Comparison of ENCODE assay signal across 11 cellular contexts in the genomic region with DNA sequence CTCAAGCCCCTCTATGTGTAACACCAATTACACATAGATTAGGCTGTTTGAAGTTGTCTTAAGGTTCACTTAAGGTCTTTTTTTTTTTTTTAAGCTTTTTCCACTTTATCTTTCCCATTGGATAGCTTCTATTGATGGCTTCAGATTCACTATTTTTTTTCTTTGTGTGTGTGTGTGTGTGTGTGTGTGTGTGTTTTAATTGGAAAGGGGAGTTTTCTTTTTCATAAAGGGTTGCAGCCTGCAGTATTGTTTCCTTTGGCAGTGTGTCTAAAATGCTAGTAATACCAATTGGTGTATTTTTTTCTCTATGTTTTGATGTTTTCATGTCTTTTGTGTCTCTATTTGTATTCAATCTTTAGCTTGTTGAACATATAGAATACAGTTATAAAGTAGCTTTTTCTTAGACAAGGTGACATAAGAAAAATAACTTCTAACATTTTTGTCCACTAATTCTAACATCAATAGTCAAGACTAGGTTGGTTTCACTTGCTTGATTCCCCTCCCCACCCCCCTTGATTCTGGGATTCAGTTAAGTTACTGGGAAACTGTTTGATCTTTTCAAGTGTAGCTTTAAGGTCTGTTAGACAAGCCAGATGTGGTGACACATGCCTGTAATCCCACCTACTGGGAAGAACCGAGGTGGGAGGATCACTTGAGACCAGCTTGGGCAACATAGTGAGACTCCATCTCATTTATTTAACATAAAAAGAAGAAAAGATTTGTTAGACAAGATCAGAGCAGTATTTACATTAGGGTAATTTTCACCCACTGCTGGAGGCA. TPM values are rescaled to one million over a fixed set of nuclear protein-coding genes. Genes with fewer than 3 reads are reported as not detected.
DNase-seq lines count a peak whose midpoint lies in the region; ATAC-seq and TF ChIP-seq lines count a peak whose summit lies in the region.
"Had no signal": no experiment of that assay in that cellular context is flagged by ENCODE, and none has a peak within 500 bp of the region (broad histone marks: within the 10 kb centered on the region; RNA-seq: fewer than 3 reads in every experiment).

No MANE protein-coding gene starts in this region.

- H3K9ac ChIP-seq in DND-41 (ENCODE audit: low read depth, low read length) (no peak overlapping the region), KMS-11 (no peak overlapping the region), colonic mucosa (ENCODE audit: low read depth in 2 of 2, low read length in 2 of 2) (no peak overlapping the region)

- H3K27ac ChIP-seq in DND-41 (ENCODE audit: low read length) = no peak overlapping the region
- no peak overlapping the region for H3K27ac ChIP-seq in KMS-11
- no peak overlapping the region for H3K27ac ChIP-seq in brain microvascular endothelial cell
- H3K27ac ChIP-seq in colonic mucosa = no peak overlapping the region
- H3K27ac ChIP-seq: gastroesophageal sphincter had no signal

- H4K20me1 ChIP-seq in DND-41 (ENCODE audit: insufficient read depth, low read length) (peaks cover 95% of the 10 kb centered on the region), KMS-11 (ENCODE audit: insufficient read depth) (peaks cover 95% of the 10 kb centered on the region)

- H3K27me3 ChIP-seq in DND-41 (ENCODE audit: insufficient read depth, low read length, poor library complexity) = no peaks in the 10 kb centered on the region
- H3K27me3 ChIP-seq in KMS-11 (ENCODE audit: insufficient read depth, low read depth) = no peaks in the 10 kb centered on the region
- no peaks in the 10 kb centered on the region for H3K27me3 ChIP-seq in brain microvascular endothelial cell (replicated peaks)
- H3K27me3 ChIP-seq in colonic mucosa = no peaks in the 10 kb centered on the region
- H3K27me3 ChIP-seq: gastroesophageal sphincter had no signal

- peak overlapping the region; percentile 76 to 94 (median 90) for H3K27ac Mint-ChIP-seq in naive B cell
- H3K27ac Mint-ChIP-seq: type B pancreatic cell had no signal

- H3K4me1 ChIP-seq in DND-41 (ENCODE audit: insufficient read depth, low read length) (peaks cover 9% of the 10 kb centered on the region; the same call in 1 of the 2 replicates), KMS-11 (ENCODE audit: low read depth, poor library complexity, severe bottlenecking) (peaks cover 76% of the 10 kb centered on the region), colonic mucosa (no peaks in the 10 kb centered on the region)

- H3K79me2 ChIP-seq in DND-41 (ENCODE audit: insufficient read depth, low read length) (peaks cover 100% of the 10 kb centered on the region), KMS-11 (ENCODE audit: insufficient read depth, low read depth) (peaks cover 100% of the 10 kb centered on the region)

- no peaks in the 10 kb centered on the region for H3K9me3 Mint-ChIP-seq in naive B cell
- H3K9me3 Mint-ChIP-seq: type B pancreatic cell had no signal

- H3K4me1 Mint-ChIP-seq in naive B cell = peaks cover 71 to 96% (median 87%) of the 10 kb centered on the region in 3 donors

- intact Hi-C loops in colonic mucosa (cut with DNase I) = no loop called here

- H3K36me3 Mint-ChIP-seq in naive B cell = peaks cover 0 to 6% of the 10 kb centered on the region in 2 donors

- H2AFZ ChIP-seq in DND-41 (ENCODE audit: low read depth, low read length) = no peak overlapping the region
- no peak overlapping the region for H2AFZ ChIP-seq in KMS-11 (ENCODE audit: low read depth)

- H3K4me3 ChIP-seq in DND-41 (ENCODE audit: low read depth in 1 of 2, low read length in 2 of 2) = no peak overlapping the region
- no peak overlapping the region for H3K4me3 ChIP-seq in KMS-11 (IDR thresholded peaks at IDR 0.05; ENCODE audit: insufficient read depth, low read depth, low read length)
- H3K4me3 ChIP-seq in cardiac fibroblast (replicated peaks in 1 of 2; ENCODE audit: low read depth in 2 of 2, low read length in 2 of 2) = no peak overlapping the region
- no peak overlapping the region for H3K4me3 ChIP-seq in brain microvascular endothelial cell (ENCODE audit: low read depth, low read length)
- no peak overlapping the region for H3K4me3 ChIP-seq in colonic mucosa
- H3K4me3 ChIP-seq: gastroesophageal sphincter, lung had no signal

- TF ChIP-seq CTCF in DND-41 (IDR thresholded peaks at IDR 0.05; ENCODE audit: borderline replicate concordance, extremely low read depth, low read length, poor library complexity, severe bottlenecking) = no peak
- no peak for TF ChIP-seq CTCF in KMS-11 (conservative IDR thresholded peaks at IDR 0.05; ENCODE audit: low read depth, low read length)
- no peak for TF ChIP-seq CTCF in cardiac fibroblast (IDR thresholded peaks at IDR 0.05; ENCODE audit: low read depth, low read length)
- no peak for TF ChIP-seq CTCF in brain microvascular endothelial cell (IDR thresholded peaks at IDR 0.05; ENCODE audit: low read depth, low read length, missing control alignments)
- no peak for TF ChIP-seq CTCF in colonic mucosa (IDR thresholded peaks at IDR 0.05)

- in situ Hi-C loops in ACHN (cut with HindIII; ENCODE audit: low pct_ligation_motif_present, low pct_unique_long_range_greater_than_20kb, low sequenced_read_pairs) = no loop called here
- in situ Hi-C loops in brain microvascular endothelial cell (cut with HindIII; ENCODE audit: low pct_ligation_motif_present, low sequenced_read_pairs) = no loop called here

- ATAC-seq in DND-41 (ENCODE audit: insufficient read depth, low read depth) (peak; percentile 67), naive B cell (ENCODE audit: low read depth in 2 of 2) (peak in 1 of 2 donors; percentile 6), HG03159 (IDR thresholded peaks at IDR 0.05; ENCODE audit: unreplicated experiment) (no peak)
- ATAC-seq: gastroesophageal sphincter had no signal

- H3K36me3 ChIP-seq in DND-41 (ENCODE audit: insufficient read depth, low read length) (peaks cover 4% of the 10 kb centered on the region; the same call in 1 of the 2 replicates), KMS-11 (ENCODE audit: insufficient read depth) (no peaks in the 10 kb centered on the region), brain microvascular endothelial cell (replicated peaks) (no peaks in the 10 kb centered on the region), colonic mucosa (no peaks in the 10 kb centered on the region)
- H3K36me3 ChIP-seq: gastroesophageal sphincter had no signal

- no peaks in the 10 kb centered on the region for H3K9me3 ChIP-seq in DND-41 (ENCODE audit: insufficient read depth, low read length, severe bottlenecking)
- no peaks in the 10 kb centered on the region for H3K9me3 ChIP-seq in colonic mucosa
- H3K9me3 ChIP-seq: gastroesophageal sphincter had no signal

- H3K4me3 Mint-ChIP-seq in naive B cell = peak overlapping the region in 5 of 8 donors; percentile 29 to 80 (median 50)
- H3K4me3 Mint-ChIP-seq: type B pancreatic cell had no signal

- H3K4me2 ChIP-seq in DND-41 (ENCODE audit: insufficient read depth, low read length) (no peak overlapping the region), KMS-11 (0 out of 2 replicates have a peak overlapping the region, but pooled peaks have one; percentile 6)

- DNase-seq in DND-41 = peak; percentile 28
- DNase-seq in cardiac fibroblast (ENCODE audit: low read depth in 2 of 2) = peak; percentile 26 to 33
- no peak for DNase-seq in naive B cell
- no peak for DNase-seq in ACHN
- no peak for DNase-seq in brain microvascular endothelial cell
- no peak for DNase-seq in colonic mucosa

- no peaks in the 10 kb centered on the region for H3K27me3 Mint-ChIP-seq in naive B cell
- H3K27me3 Mint-ChIP-seq: type B pancreatic cell had no signal

RNA-seq across cellular contexts. Expression of a gene that starts 21.4 kb away (rescaled TPM):
- polyA plus RNA-seq in naive B cell (ENCODE audit: low read depth in 6 of 6) = 10 to 100 TPM; 15.3 to 97.0 (median 46.7) TPM
- total RNA-seq in colonic mucosa = 100 to 1,000 TPM; 136 to 142 TPM

Comparison
In these comparisons a context has a peak if more than half of its experiments do, and no peak if none do; other contexts are left out.
1. DNase-seq: peak in DND-41 (single experiment) and cardiac fibroblast (2 of 2); none in naive B cell (single experiment), ACHN (single experiment), brain microvascular endothelial cell (single experiment) and colonic mucosa (single experiment).